In genomic region chr16:28494141-28494851, GRCh38 we compare ENCODE assay signal across 1 cellular context.
A peak's percentile ranks its signal among the peaks of the same experiment; 100 is the strongest.
TF ChIP-seq lines count a peak whose summit lies in the region.

A gene with protein sequence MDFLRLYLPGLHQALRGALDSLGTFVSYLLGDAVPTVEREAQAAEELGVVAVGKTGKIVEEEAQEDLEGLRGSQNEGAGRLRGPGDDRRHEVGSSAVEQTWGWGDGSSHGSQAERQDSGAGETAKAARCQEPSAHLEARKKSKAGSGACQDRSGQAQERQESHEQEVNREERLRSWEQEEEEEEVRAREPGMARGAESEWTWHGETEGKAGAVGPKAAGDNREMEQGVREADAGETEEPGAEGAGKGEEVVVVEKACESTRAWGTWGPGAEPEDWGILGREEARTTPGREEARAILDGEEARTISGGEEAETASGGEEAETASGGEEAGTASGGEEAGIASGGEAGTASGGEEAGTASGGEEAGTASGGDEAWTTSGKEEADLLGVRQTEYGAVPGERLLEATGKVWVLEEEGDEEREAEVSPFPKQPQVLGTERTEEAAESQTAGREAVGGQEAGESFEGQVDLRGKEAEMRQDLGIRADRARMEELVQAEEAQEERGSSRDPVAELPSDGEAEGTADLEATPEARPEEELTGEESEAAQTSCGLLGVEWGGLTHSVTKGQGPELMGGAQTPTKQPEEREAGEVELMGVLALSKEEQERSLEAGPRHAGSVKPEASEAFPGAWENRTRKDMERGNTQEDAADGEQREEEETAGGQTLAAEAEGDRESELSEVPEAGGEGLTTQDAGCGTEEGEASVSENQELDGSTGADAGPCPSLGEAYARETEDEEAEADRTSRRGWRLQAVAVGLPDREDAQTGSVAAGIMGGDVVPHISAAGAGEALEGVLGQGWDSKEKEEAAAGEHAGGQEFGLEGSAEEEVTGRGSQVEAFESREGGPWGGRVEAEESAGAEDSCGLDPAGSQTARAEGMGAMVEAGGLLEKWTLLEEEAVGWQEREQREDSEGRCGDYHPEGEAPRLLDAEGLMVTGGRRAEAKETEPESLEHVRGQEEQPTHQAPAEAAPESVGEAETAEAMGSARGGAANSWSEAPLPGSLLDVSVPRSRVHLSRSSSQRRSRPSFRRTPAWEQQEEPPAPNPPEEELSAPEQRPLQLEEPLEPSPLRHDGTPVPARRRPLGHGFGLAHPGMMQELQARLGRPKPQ (plus strand): TSS chr16:28494643. CDS start chr16:28494682, 39 bp downstream.

TF ChIP-seq in GM12878, 131 proteins besides CTCF, POLR2A, EP300 and RAD21 (continued from another document):
- TF ChIP-seq KDM1A (IDR thresholded peaks at IDR 0.05; ENCODE audit: borderline replicate concordance) (no peak), GATAD2B (conservative IDR thresholded peaks at IDR 0.05; ENCODE audit: low read depth) (peak; percentile 44; the same call in 1 of the 2 replicates), PAX5 (IDR thresholded peaks at IDR 0.05; ENCODE audit: borderline replicate concordance, low read depth, low read length) (peak; percentile 58), REST (IDR thresholded peaks at IDR 0.05; ENCODE audit: low read depth, low read length) (no peak), ZBED1 (IDR thresholded peaks at IDR 0.05; ENCODE audit: borderline replicate concordance) (no peak), MTA3 (IDR thresholded peaks at IDR 0.05; ENCODE audit: borderline replicate concordance, low read length) (no peak), CREM (IDR thresholded peaks at IDR 0.05; ENCODE audit: low read depth) (peak; percentile 72), LARP7 (IDR thresholded peaks at IDR 0.05) (0 out of 2 replicates have a peak, but pooled peaks have one; percentile 59), CHD4 (IDR thresholded peaks at IDR 0.05) (no peak), TCF7 (IDR thresholded peaks at IDR 0.05; ENCODE audit: borderline replicate concordance) (no peak), ZNF207 (IDR thresholded peaks at IDR 0.05; ENCODE audit: borderline replicate concordance) (no peak), IRF4 (IDR thresholded peaks at IDR 0.05; ENCODE audit: low read depth, low read length) (0 out of 2 replicates have a peak, but pooled peaks have one; percentile 65), TBL1XR1 (IDR thresholded peaks at IDR 0.05; ENCODE audit: low read depth, low read length) (peak; percentile 42; the same call in 1 of the 2 replicates), ATF7 (IDR thresholded peaks at IDR 0.05; ENCODE audit: low read depth) (peak; percentile 84), NR2F1 (conservative IDR thresholded peaks at IDR 0.05) (peak; percentile 95), TCF3 (IDR thresholded peaks at IDR 0.05; ENCODE audit: borderline replicate concordance, insufficient read depth, low read depth, low read length) (0 out of 2 replicates have a peak, but pooled peaks have one; percentile 16), TARDBP (IDR thresholded peaks at IDR 0.05; ENCODE audit: borderline replicate concordance) (peak; percentile 37; the same call in 1 of the 2 replicates), NBN (IDR thresholded peaks at IDR 0.05) (peak; percentile 90; the same call in 1 of the 2 replicates), POU2F2 (IDR thresholded peaks at IDR 0.05; ENCODE audit: borderline replicate concordance, low read depth, low read length) (peak; percentile 83), NFYA (IDR thresholded peaks at IDR 0.05; ENCODE audit: borderline replicate concordance, low read depth, low read length) (no peak), YY1 (IDR thresholded peaks at IDR 0.05; ENCODE audit: low read depth, low read length) (peak; percentile 83), NFIC (IDR thresholded peaks at IDR 0.05; ENCODE audit: low read depth, low read length) (peak; percentile 55; the same call in 1 of the 2 replicates), ZNF24 (IDR thresholded peaks at IDR 0.05) (peak; percentile 70), DPF2 (IDR thresholded peaks at IDR 0.05) (peak; percentile 82)
- TF ChIP-seq, protein P1, sequence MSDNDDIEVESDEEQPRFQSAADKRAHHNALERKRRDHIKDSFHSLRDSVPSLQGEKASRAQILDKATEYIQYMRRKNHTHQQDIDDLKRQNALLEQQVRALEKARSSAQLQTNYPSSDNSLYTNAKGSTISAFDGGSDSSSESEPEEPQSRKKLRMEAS (IDR thresholded peaks at IDR 0.05; ENCODE audit: low read depth, low read length), result no peak
- TF ChIP-seq, protein P2, sequence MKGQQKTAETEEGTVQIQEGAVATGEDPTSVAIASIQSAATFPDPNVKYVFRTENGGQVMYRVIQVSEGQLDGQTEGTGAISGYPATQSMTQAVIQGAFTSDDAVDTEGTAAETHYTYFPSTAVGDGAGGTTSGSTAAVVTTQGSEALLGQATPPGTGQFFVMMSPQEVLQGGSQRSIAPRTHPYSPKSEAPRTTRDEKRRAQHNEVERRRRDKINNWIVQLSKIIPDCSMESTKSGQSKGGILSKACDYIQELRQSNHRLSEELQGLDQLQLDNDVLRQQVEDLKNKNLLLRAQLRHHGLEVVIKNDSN (IDR thresholded peaks at IDR 0.05; ENCODE audit: borderline replicate concordance, extremely low read length, insufficient read depth, low read depth, low read length), result no peak
- TF ChIP-seq, protein P3, sequence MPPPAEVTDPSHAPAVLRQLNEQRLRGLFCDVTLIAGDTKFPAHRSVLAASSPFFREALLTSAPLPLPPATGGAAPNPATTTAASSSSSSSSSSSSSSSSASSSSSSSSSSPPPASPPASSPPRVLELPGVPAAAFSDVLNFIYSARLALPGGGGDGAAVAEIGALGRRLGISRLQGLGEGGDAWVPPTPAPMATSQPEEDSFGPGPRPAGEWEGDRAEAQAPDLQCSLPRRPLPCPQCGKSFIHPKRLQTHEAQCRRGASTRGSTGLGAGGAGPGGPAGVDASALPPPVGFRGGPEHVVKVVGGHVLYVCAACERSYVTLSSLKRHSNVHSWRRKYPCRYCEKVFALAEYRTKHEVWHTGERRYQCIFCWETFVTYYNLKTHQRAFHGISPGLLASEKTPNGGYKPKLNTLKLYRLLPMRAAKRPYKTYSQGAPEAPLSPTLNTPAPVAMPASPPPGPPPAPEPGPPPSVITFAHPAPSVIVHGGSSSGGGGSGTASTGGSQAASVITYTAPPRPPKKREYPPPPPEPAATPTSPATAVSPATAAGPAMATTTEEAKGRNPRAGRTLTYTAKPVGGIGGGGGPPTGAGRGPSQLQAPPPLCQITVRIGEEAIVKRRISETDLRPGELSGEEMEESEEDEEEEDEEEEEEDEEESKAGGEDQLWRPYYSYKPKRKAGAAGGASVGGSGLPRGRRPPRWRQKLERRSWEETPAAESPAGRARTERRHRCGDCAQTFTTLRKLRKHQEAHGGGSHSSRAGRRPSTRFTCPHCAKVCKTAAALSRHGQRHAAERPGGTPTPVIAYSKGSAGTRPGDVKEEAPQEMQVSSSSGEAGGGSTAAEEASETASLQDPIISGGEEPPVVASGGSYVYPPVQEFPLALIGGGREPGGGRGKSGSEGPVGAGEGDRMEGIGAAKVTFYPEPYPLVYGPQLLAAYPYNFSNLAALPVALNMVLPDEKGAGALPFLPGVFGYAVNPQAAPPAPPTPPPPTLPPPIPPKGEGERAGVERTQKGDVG (CRISPR knock-in tag; IDR thresholded peaks at IDR 0.05), result no peak
